1 cellular context compared by ENCODE assay signal in the genomic region with DNA sequence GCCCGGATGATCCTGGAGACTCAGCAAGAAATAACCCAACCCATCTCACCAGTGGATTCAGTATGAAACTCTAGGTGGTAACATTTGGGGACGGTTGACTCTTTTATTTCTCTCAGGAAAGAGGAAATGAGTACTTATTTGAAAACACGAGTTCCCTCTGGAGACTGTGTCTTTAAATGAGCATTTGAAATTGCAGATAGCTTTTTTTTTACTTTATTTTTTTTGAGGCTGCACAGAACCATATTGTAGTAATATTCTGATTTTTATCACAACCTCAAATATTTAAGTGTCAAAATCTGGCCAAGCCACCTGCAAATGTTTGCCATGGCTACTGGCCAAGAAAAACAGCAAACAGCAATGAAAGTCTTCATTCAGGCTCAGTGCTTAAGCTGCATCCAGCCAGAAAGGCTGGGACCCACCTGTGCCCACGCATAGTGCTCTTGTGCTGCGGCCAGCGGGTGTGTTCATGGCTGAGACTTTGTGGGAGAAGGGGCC.
TF ChIP-seq lines count a peak whose summit lies in the region.

No MANE protein-coding gene starts in this region.

TF ChIP-seq in GM12878, 131 proteins besides CTCF, POLR2A, EP300 and RAD21 (continued from another document):
- TF ChIP-seq, protein P1, sequence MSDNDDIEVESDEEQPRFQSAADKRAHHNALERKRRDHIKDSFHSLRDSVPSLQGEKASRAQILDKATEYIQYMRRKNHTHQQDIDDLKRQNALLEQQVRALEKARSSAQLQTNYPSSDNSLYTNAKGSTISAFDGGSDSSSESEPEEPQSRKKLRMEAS (IDR thresholded peaks at IDR 0.05; ENCODE audit: low read depth, low read length), result no peak
- peak; percentile 85 for TF ChIP-seq ZNF384 (IDR thresholded peaks at IDR 0.05; ENCODE audit: borderline replicate concordance, low read depth, low read length)
